2 cellular contexts compared by ENCODE assay signal in the genomic region with DNA sequence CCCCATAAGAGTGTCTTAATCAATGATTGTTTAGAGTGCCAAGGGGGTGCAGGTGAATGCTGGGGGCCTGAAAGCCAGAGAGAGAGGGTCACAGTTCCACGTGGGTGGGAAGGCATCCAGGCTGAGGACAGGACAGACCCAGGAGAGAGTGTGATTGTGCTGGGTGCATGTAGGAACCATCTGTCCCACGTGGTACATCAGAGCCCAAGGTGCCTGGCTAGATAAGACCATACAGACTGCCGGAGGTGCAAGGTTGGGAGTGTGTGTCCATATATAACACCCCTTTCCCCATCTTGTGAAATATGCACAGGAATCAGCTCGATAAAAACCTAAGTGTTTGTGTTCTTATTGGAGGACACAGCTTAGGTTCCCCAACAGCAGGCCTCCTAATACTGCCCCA.
TF ChIP-seq lines count a peak whose summit lies in the region.

No MANE protein-coding gene starts in this region.

TF ChIP-seq in IMR-90, 13 proteins besides CTCF, POLR2A, EP300 and RAD21:
- TF ChIP-seq SMC3 (IDR thresholded peaks at IDR 0.05; ENCODE audit: low read depth, low read length) (no peak), NFE2L2 (IDR thresholded peaks at IDR 0.05; ENCODE audit: low read depth, low read length) (no peak), RCOR1 (IDR thresholded peaks at IDR 0.05; ENCODE audit: insufficient replicate concordance, low read length) (no peak)

TF ChIP-seq in K562, 482 proteins besides CTCF, POLR2A, EP300 and RAD21 (continues in another document):
- TF ChIP-seq SMARCA4 (IDR thresholded peaks at IDR 0.05) (0 out of 2 replicates have a peak, but pooled peaks have one; percentile 17), CC2D1A (IDR thresholded peaks at IDR 0.05) (0 out of 2 replicates have a peak, but pooled peaks have one; percentile 22), NCOA2 (IDR thresholded peaks at IDR 0.05; ENCODE audit: partially characterized antibody in 2 of 2) (no peak), ZNF436 (CRISPR knock-in tag; IDR thresholded peaks at IDR 0.05) (no peak), NCOR1 (IDR thresholded peaks at IDR 0.05) (peak; percentile 63), SLC30A9 (CRISPR knock-in tag; IDR thresholded peaks at IDR 0.05) (no peak), KHSRP (IDR thresholded peaks at IDR 0.05) (no peak), TRIM24 (IDR thresholded peaks at IDR 0.05) (peak; percentile 86 to 89), STAT5A (IDR thresholded peaks at IDR 0.05; ENCODE audit: borderline replicate concordance, low read length) (0 out of 2 replicates have a peak, but pooled peaks have one; percentile 13), SMARCE1 (IDR thresholded peaks at IDR 0.05) (no peak), L3MBTL2 (IDR thresholded peaks at IDR 0.05) (peak; percentile 41; the same call in 1 of the 2 replicates), CBFA2T3 (IDR thresholded peaks at IDR 0.05) (peak; percentile 91), CEBPB (tag; IDR thresholded peaks at IDR 0.05) (peak; percentile 70), RBM15 (IDR thresholded peaks at IDR 0.05; ENCODE audit: insufficient read depth, low read length) (no peak), TEAD2 (tag; IDR thresholded peaks at IDR 0.05) (no peak), ARID1B (IDR thresholded peaks at IDR 0.05) (peak; percentile 75), KLF16 (IDR thresholded peaks at IDR 0.05) (0 out of 2 replicates have a peak, but pooled peaks have one; percentile 25), GATA2 (CRISPR knock-in tag; IDR thresholded peaks at IDR 0.05) (peak; percentile 70; the same call in 1 of the 2 replicates), SRSF7 (optimal IDR thresholded peaks at IDR 0.05; ENCODE audit: low read depth, low read length) (no peak), RAD51 (IDR thresholded peaks at IDR 0.05; ENCODE audit: borderline replicate concordance, low read depth) (0 out of 2 replicates have a peak, but pooled peaks have one; percentile 43), MEF2A (IDR thresholded peaks at IDR 0.05; ENCODE audit: control insufficient read depth, low read depth, low read length) (0 out of 2 replicates have a peak, but pooled peaks have one; percentile 19), CBX3 (IDR thresholded peaks at IDR 0.05; ENCODE audit: borderline replicate concordance in 1 of 2, low read length in 2 of 2) (peak in 1 of 2 experiments; percentile 83; a peak in 1 of 3 replicates), ZNF584 (CRISPR knock-in tag; IDR thresholded peaks at IDR 0.05; ENCODE audit: low read depth) (no peak), TBL1XR1 (IDR thresholded peaks at IDR 0.05; ENCODE audit: low read length in 2 of 2) (no peak), MCM3 (IDR thresholded peaks at IDR 0.05) (no peak), DPF2 (IDR thresholded peaks at IDR 0.05) (peak; percentile 36; the same call in 1 of the 2 replicates), NFIX (CRISPR knock-in tag; IDR thresholded peaks at IDR 0.05; ENCODE audit: low read depth) (no peak), TRIM28 (IDR thresholded peaks at IDR 0.05) (peak; percentile 70), SMAD4 (CRISPR knock-in tag; conservative IDR thresholded peaks at IDR 0.05) (peak; percentile 53; the same call in 1 of the 2 replicates), CEBPG (CRISPR knock-in tag; IDR thresholded peaks at IDR 0.05) (peak; percentile 45; the same call in 1 of the 2 replicates), CEBPG (tag; conservative IDR thresholded peaks at IDR 0.05 in 1 of 2, IDR thresholded peaks at IDR 0.05 in 1 of 2) (no peak), ZNF77 (CRISPR knock-in tag; IDR thresholded peaks at IDR 0.05) (no peak), FOXM1 (IDR thresholded peaks at IDR 0.05; ENCODE audit: low read depth) (no peak), FOXM1 (CRISPR knock-in tag; IDR thresholded peaks at IDR 0.05; ENCODE audit: low read depth) (no peak), POLR2H (tag; IDR thresholded peaks at IDR 0.05; ENCODE audit: low read depth) (no peak), SRSF1 (IDR thresholded peaks at IDR 0.05; ENCODE audit: low read depth, low read length) (no peak), TARDBP (IDR thresholded peaks at IDR 0.05) (no peak), PML (IDR thresholded peaks at IDR 0.05; ENCODE audit: low read length) (no peak), ARNT (IDR thresholded peaks at IDR 0.05) (no peak), ZNF316 (IDR thresholded peaks at IDR 0.05) (peak; percentile 88), TAL1 (IDR thresholded peaks at IDR 0.05) (peak; percentile 79), E2F3 (CRISPR knock-in tag; IDR thresholded peaks at IDR 0.05) (no peak), POLR2AphosphoS5 (IDR thresholded peaks at IDR 0.05; ENCODE audit: control insufficient read depth, insufficient read depth, low read depth, low read length) (peak; percentile 50; the same call in 1 of the 2 replicates), SETDB1 (IDR thresholded peaks at IDR 0.05; ENCODE audit: low read length) (no peak), TCF3 (CRISPR knock-in tag; IDR thresholded peaks at IDR 0.05) (peak; percentile 92), TAF7 (tag; IDR thresholded peaks at IDR 0.05) (no peak)
- TF ChIP-seq, protein P1, sequence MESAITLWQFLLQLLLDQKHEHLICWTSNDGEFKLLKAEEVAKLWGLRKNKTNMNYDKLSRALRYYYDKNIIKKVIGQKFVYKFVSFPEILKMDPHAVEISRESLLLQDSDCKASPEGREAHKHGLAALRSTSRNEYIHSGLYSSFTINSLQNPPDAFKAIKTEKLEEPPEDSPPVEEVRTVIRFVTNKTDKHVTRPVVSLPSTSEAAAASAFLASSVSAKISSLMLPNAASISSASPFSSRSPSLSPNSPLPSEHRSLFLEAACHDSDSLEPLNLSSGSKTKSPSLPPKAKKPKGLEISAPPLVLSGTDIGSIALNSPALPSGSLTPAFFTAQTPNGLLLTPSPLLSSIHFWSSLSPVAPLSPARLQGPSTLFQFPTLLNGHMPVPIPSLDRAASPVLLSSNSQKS (CRISPR knock-in tag; IDR thresholded peaks at IDR 0.05) = no peak
- TF ChIP-seq, protein P2, sequence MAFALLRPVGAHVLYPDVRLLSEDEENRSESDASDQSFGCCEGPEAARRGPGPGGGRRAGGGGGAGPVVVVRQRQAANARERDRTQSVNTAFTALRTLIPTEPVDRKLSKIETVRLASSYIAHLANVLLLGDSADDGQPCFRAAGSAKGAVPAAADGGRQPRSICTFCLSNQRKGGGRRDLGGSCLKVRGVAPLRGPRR (CRISPR knock-in tag; IDR thresholded peaks at IDR 0.05) = no peak
- TF ChIP-seq, protein P3, sequence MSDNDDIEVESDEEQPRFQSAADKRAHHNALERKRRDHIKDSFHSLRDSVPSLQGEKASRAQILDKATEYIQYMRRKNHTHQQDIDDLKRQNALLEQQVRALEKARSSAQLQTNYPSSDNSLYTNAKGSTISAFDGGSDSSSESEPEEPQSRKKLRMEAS (CRISPR knock-in tag; IDR thresholded peaks at IDR 0.05) = peak; percentile 79
- TF ChIP-seq, protein P4, sequence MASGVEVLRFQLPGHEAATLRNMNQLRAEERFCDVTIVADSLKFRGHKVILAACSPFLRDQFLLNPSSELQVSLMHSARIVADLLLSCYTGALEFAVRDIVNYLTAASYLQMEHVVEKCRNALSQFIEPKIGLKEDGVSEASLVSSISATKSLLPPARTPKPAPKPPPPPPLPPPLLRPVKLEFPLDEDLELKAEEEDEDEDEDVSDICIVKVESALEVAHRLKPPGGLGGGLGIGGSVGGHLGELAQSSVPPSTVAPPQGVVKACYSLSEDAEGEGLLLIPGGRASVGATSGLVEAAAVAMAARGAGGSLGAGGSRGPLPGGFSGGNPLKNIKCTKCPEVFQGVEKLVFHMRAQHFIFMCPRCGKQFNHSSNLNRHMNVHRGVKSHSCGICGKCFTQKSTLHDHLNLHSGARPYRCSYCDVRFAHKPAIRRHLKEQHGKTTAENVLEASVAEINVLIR (CRISPR knock-in tag; IDR thresholded peaks at IDR 0.05) = no peak
- TF ChIP-seq, protein P5, sequence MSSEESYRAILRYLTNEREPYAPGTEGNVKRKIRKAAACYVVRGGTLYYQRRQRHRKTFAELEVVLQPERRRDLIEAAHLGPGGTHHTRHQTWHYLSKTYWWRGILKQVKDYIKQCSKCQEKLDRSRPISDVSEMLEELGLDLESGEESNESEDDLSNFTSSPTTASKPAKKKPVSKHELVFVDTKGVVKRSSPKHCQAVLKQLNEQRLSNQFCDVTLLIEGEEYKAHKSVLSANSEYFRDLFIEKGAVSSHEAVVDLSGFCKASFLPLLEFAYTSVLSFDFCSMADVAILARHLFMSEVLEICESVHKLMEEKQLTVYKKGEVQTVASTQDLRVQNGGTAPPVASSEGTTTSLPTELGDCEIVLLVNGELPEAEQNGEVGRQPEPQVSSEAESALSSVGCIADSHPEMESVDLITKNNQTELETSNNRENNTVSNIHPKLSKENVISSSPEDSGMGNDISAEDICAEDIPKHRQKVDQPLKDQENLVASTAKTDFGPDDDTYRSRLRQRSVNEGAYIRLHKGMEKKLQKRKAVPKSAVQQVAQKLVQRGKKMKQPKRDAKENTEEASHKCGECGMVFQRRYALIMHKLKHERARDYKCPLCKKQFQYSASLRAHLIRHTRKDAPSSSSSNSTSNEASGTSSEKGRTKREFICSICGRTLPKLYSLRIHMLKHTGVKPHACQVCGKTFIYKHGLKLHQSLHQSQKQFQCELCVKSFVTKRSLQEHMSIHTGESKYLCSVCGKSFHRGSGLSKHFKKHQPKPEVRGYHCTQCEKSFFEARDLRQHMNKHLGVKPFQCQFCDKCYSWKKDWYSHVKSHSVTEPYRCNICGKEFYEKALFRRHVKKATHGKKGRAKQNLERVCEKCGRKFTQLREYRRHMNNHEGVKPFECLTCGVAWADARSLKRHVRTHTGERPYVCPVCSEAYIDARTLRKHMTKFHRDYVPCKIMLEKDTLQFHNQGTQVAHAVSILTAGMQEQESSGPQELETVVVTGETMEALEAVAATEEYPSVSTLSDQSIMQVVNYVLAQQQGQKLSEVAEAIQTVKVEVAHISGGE (CRISPR knock-in tag; IDR thresholded peaks at IDR 0.05) = no peak
- TF ChIP-seq, protein P6, sequence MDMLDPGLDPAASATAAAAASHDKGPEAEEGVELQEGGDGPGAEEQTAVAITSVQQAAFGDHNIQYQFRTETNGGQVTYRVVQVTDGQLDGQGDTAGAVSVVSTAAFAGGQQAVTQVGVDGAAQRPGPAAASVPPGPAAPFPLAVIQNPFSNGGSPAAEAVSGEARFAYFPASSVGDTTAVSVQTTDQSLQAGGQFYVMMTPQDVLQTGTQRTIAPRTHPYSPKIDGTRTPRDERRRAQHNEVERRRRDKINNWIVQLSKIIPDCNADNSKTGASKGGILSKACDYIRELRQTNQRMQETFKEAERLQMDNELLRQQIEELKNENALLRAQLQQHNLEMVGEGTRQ (CRISPR knock-in tag; IDR thresholded peaks at IDR 0.05) = peak; percentile 77
